1 cellular context compared by ENCODE assay signal in genomic region chr2:86143926-86144685, GRCh38.
TF ChIP-seq lines count a peak whose summit lies in the region.

No MANE protein-coding gene starts in this region.

TF ChIP-seq in K562, 482 proteins besides CTCF, POLR2A, EP300 and RAD21:
- TF ChIP-seq CREB3L1 (IDR thresholded peaks at IDR 0.05; ENCODE audit: borderline replicate concordance, low read depth) (no peak), NFIX (CRISPR knock-in tag; IDR thresholded peaks at IDR 0.05; ENCODE audit: low read depth) (no peak), SUPT5H (IDR thresholded peaks at IDR 0.05) (0 out of 2 replicates have a peak, but pooled peaks have one; percentile 32), CBX5 (IDR thresholded peaks at IDR 0.05; ENCODE audit: borderline replicate concordance, low read depth) (no peak), POLR2G (IDR thresholded peaks at IDR 0.05; ENCODE audit: low read depth, low read length) (0 out of 2 replicates have a peak, but pooled peaks have one; percentile 6), MTA1 (IDR thresholded peaks at IDR 0.05; ENCODE audit: borderline replicate concordance) (no peak), MEIS2 (IDR thresholded peaks at IDR 0.05; ENCODE audit: partially characterized antibody) (peak; percentile 24)
